In genomic region chr2:23683001-23683400, GRCh38 we compare ENCODE assay signal across 28 cellular contexts.
"Had no signal": no experiment of that assay in that cellular context is flagged by ENCODE, and none has a peak within 500 bp of the region (broad histone marks: within the 10 kb centered on the region; RNA-seq: fewer than 3 reads in every experiment).

No MANE protein-coding gene starts in this region.

- H3K27ac ChIP-seq: ascending aorta, cardiac muscle cell, colonic mucosa, epithelial cell of prostate, esophagus squamous epithelium, gastroesophageal sphincter had no signal

- ATAC-seq: activated naive CD4-positive, alpha-beta T cell treated with anti-CD3 and anti-CD28 coated beads, Interleukin-2, amount 50 U/mL, for 72 hours; activated T-cell treated with anti-CD3 and anti-CD28 coated beads, Interleukin-2, amount 50 U/mL, for 72 hours; gastroesophageal sphincter had no signal

- H3K9me3 ChIP-seq: ascending aorta, colonic mucosa, esophagus squamous epithelium, gastroesophageal sphincter had no signal

- H3K27me3 ChIP-seq: ascending aorta, breast epithelium, cardiac muscle cell, colonic mucosa, esophagus squamous epithelium, gastroesophageal sphincter had no signal

- H3K36me3 ChIP-seq: ascending aorta, breast epithelium, cardiac muscle cell, colonic mucosa had no signal

- DNase-seq: activated CD4-positive, alpha-beta memory T cell treated with anti-CD3 and anti-CD28 coated beads, Interleukin-2, amount 10 ng/mL, durations not matched to agents 7 days and 5 days; activated CD4-positive, alpha-beta T cell treated with anti-CD3 and anti-CD28 coated beads for 1 hour; activated CD4-positive, alpha-beta T cell treated with anti-CD3 and anti-CD28 coated beads for 4 hours; activated CD4-positive, alpha-beta T cell treated with anti-CD3 and anti-CD28 coated beads, Interleukin-2, amount 10 ng/mL, durations not matched to agents 7 days and 5 days; activated CD4-positive, alpha-beta T cell treated with anti-CD3 and anti-CD28 coated beads, Interleukin-2, amount 50 U/mL, for 4 hours; activated CD8-positive, alpha-beta memory T cell treated with anti-CD3 and anti-CD28 coated beads, Interleukin-2, amount 50 U/mL, for 48 hours; activated gamma-delta T cell; activated naive CD4-positive, alpha-beta T cell; activated naive CD4-positive, alpha-beta T cell treated with anti-CD3 and anti-CD28 coated beads, Interleukin-2, amount 10 ng/mL, durations not matched to agents 7 days and 5 days; activated naive CD8-positive, alpha-beta T cell treated with anti-CD3 and anti-CD28 coated beads, Interleukin-2, amount 10 ng/mL, durations not matched to agents 7 days and 5 days; activated T-cell treated with anti-CD3 and anti-CD28 coated beads for 4 hours; activated T-cell treated with anti-CD3 and anti-CD28 coated beads, Interleukin-2, amount 50 U/mL, for 24 hours; activated T-cell treated with anti-CD3 and anti-CD28 coated beads, Interleukin-2, amount 50 U/mL, for 72 hours; central memory CD4-positive, alpha-beta T cell; cerebellar nuclear complex; colonic mucosa; effector CD8-positive, alpha-beta T cell; esophagus squamous epithelium; foreskin melanocyte; T-helper 2 cell had no signal

- FAIRE-seq: endometrium, endothelial cell of umbilical vein had no signal

- H3K4me3 ChIP-seq: ascending aorta, breast epithelium, cardiac muscle cell, colonic mucosa, esophagus squamous epithelium, gastroesophageal sphincter had no signal

- H3K4me1 ChIP-seq: breast epithelium, colonic mucosa had no signal
